In genomic region chr2:233953106-233953801, GRCh38 we compare ENCODE assay signal across 22 cellular contexts. TPM values are rescaled to one million over a fixed set of nuclear protein-coding genes. Genes with fewer than 3 reads are reported as not detected.
DNase-seq lines count a peak whose midpoint lies in the region; ATAC-seq and TF ChIP-seq lines count a peak whose summit lies in the region.
"Had no signal": no experiment of that assay in that cellular context is flagged by ENCODE, and none has a peak within 500 bp of the region (broad histone marks: within the 10 kb centered on the region; RNA-seq: fewer than 3 reads in every experiment).

No MANE protein-coding gene starts in this region.

- CTCF ChIA-PET in GM10248 (lab: Yijun Ruan, JAX), result no interaction called here

- no peaks in the 10 kb centered on the region for H3K9me3 ChIP-seq in heart right ventricle
- H3K9me3 ChIP-seq: gastrocnemius medialis had no signal

- TF ChIP-seq CTCF in GM10248 (IDR thresholded peaks at IDR 0.05; ENCODE audit: control extremely low read depth, extremely low read depth, low read depth, missing control alignments) (no peak), omental fat pad (IDR thresholded peaks at IDR 0.05) (no peak), heart right ventricle (IDR thresholded peaks at IDR 0.05) (no peak)

- peak; percentile 75 for DNase-seq in COLO668 (lab: John Stamatoyannopoulos, UW; ENCODE audit: unreplicated experiment)
- peak; percentile 42 to 90 (median 64) for DNase-seq in NCI-H1417 (lab: John Stamatoyannopoulos, UW)
- DNase-seq in NCI-H345 treated with DMSO at 0.1 percent for 48 hours (lab: John Stamatoyannopoulos, UW; ENCODE audit: unreplicated experiment), result peak; percentile 93
- DNase-seq in dedifferentiated amniotic fluid mesenchymal stem cell (ENCODE audit: extremely low spot score), result peak; percentile 26
- no peak for DNase-seq in GM10248 (ENCODE audit: extremely low spot score)
- no peak for DNase-seq in omental fat pad (ENCODE audit: low spot score)
- no peak for DNase-seq in medulla oblongata (ENCODE audit: extremely low spot score)
- DNase-seq in heart right ventricle, result no peak
- DNase-seq: activated naive CD8-positive, alpha-beta T cell treated with anti-CD3 and anti-CD28 coated beads, Interleukin-2, amount 10 ng/mL, durations not matched to agents 7 days and 5 days; CD4-positive, alpha-beta T cell; cortex of kidney; gastrocnemius medialis; GM23248; Karpas-422; left cardiac atrium; midbrain; NCI-H1694; SIG-M5; stimulated activated naive CD4-positive, alpha-beta T cell treated with Interleukin-2 at 50 U/mL for 16 hours; trophoblast cell had no signal

- H3K4me3 ChIP-seq in heart right ventricle, result no peak overlapping the region
- H3K4me3 ChIP-seq: gastrocnemius medialis, GM23248 had no signal

- no peaks in the 10 kb centered on the region for H3K4me1 ChIP-seq in heart right ventricle
- H3K4me1 ChIP-seq: gastrocnemius medialis had no signal

- intact Hi-C loops in heart right ventricle (cut with DNase I), result no loop called here

- H3K36me3 ChIP-seq in heart right ventricle, result no peaks in the 10 kb centered on the region
- H3K36me3 ChIP-seq: gastrocnemius medialis had no signal

- POLR2A ChIA-PET in GM10248 (lab: Yijun Ruan, JAX), result no interaction called here

- H3K27me3 ChIP-seq in heart right ventricle, result peaks cover 0 to 37% (median 15%) of the 10 kb centered on the region in 7 donors
- H3K27me3 ChIP-seq: gastrocnemius medialis had no signal

- H3K27ac ChIP-seq in heart right ventricle, result no peak overlapping the region
- H3K27ac ChIP-seq: gastrocnemius medialis, GM23248 had no signal

- no peak for ATAC-seq in omental fat pad (ENCODE audit: low FRiP score)
- no peak for ATAC-seq in heart right ventricle
- ATAC-seq: gastrocnemius medialis, left cardiac atrium had no signal

- 66 to 68% methylated on average over 7 of the region's 7 CpGs for WGBS in heart right ventricle, 2 donors

RNA-seq across cellular contexts. Expression of gene TRPM8, which starts 36.1 kb away (rescaled TPM):
- not detected for total RNA-seq in omental fat pad
- not detected for total RNA-seq in heart right ventricle
- polyA plus RNA-seq in heart right ventricle, result not detected
- total RNA-seq: activated naive CD8-positive, alpha-beta T cell treated with anti-CD3 and anti-CD28 coated beads, Interleukin-2, amount 10 ng/mL, durations not matched to agents 7 days and 5 days; CD4-positive, alpha-beta T cell; endothelial cell of umbilical vein; gastrocnemius medialis; GM23248; HT-29; left cardiac atrium had no signal
- polyA plus RNA-seq: endothelial cell of umbilical vein, GM23248 had no signal

Comparison
In these comparisons a context has a peak if more than half of its experiments do, and no peak if none do; other contexts are left out.
1. DNase-seq: peak in COLO668 (single experiment), NCI-H1417 (3 of 3), NCI-H345 treated with DMSO at 0.1 percent for 48 hours (single experiment) and dedifferentiated amniotic fluid mesenchymal stem cell (single experiment); none in GM10248 (single experiment), omental fat pad (single experiment), medulla oblongata (single experiment) and heart right ventricle (0 of 2).